Comparison of ENCODE assay signal across 10 cellular contexts in the genomic region with DNA sequence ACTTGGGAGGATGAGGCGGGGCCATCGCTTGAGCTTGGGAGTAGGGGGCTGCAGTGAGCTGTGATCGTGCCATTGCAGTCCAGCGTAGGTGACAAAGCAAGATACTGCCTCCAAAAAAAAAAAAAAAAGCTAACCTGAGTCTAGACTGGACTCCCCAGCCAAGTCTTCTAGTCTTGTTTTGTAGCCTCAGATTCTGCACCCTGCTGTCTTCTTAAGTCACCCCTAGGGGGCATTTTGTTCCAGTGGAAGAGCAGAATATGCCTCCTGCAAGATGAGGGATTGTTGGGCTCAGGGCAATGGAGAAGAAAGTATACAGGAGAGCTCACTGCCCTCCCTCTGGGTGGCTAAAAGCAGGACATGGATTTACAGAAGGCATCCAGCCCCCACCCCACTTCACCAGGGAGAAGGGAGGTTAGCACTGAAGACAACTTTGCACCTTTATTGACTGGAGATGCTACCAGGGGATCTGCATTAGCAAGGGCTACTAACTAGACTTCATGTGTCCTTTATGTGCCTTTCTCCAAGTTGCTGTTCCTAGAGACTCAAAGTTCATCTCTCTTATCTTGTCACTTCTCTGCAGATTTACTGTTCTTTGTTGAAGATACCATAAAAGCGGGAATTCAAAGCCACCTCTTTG. TPM values are rescaled to one million over a fixed set of nuclear protein-coding genes. Genes with fewer than 3 reads are reported as not detected.
DNase-seq lines count a peak whose midpoint lies in the region; ATAC-seq, FAIRE-seq and TF ChIP-seq lines count a peak whose summit lies in the region.
"Had no signal": no experiment of that assay in that cellular context is flagged by ENCODE, and none has a peak within 500 bp of the region (broad histone marks: within the 10 kb centered on the region; RNA-seq: fewer than 3 reads in every experiment).

No MANE protein-coding gene starts in this region.

- no peaks in the 10 kb centered on the region for H3K9me3 ChIP-seq in pancreas

- peaks cover 0 to 18% (median 3%) of the 10 kb centered on the region in 4 donors for H3K27me3 ChIP-seq in pancreas

- ATAC-seq in pancreas (peak; percentile 35 to 86 (median 76)), HG03095 (IDR thresholded peaks at IDR 0.05; ENCODE audit: unreplicated experiment) (no peak)

- no peak for FAIRE-seq in pancreas (lab: Jason Lieb, UNC)

- intact Hi-C loops in pancreas (cut with DNase I) = no loop called here

- no peak overlapping the region for H3K27ac Mint-ChIP-seq in endothelial cell (ENCODE audit: unreplicated experiment)

- TF ChIP-seq CTCF in endothelial cell (IDR thresholded peaks at IDR 0.05; ENCODE audit: unreplicated experiment) = peak; percentile 38
- TF ChIP-seq CTCF in pancreas (IDR thresholded peaks at IDR 0.05) = peak in 3 of 4 donors; percentile 7 to 21 (median 17)

- POLR2A ChIA-PET in HEK293T (lab: Yijun Ruan, JAX) = interaction anchor here (1.0 kb wide), 1 partner anchor 15 kb away, joined by 4 read pairs; a partner anchor contains a TSS

- no peaks in the 10 kb centered on the region for H3K4me1 ChIP-seq in pancreas

- no peaks in the 10 kb centered on the region for H3K9me3 Mint-ChIP-seq in endothelial cell (ENCODE audit: unreplicated experiment)

- H3K4me3 Mint-ChIP-seq in endothelial cell (ENCODE audit: unreplicated experiment) = no peak overlapping the region
- H3K4me3 Mint-ChIP-seq: CD8-positive, alpha-beta memory T cell had no signal

- H3K27ac ChIP-seq in pancreas = no peak overlapping the region
- H3K27ac ChIP-seq: skin epidermis had no signal

- peaks cover 5% of the 10 kb centered on the region for H3K27me3 Mint-ChIP-seq in endothelial cell (ENCODE audit: unreplicated experiment)

- no peaks in the 10 kb centered on the region for H3K36me3 ChIP-seq in pancreas

- H3K4me3 ChIP-seq in pancreas = no peak overlapping the region
- H3K4me3 ChIP-seq: skin epidermis had no signal

- H3K36me3 Mint-ChIP-seq in endothelial cell (ENCODE audit: low read depth, unreplicated experiment) = peaks cover under 1% of the 10 kb centered on the region
- H3K36me3 Mint-ChIP-seq: CD8-positive, alpha-beta memory T cell had no signal

- H3K4me1 Mint-ChIP-seq in endothelial cell (ENCODE audit: unreplicated experiment) = no peaks in the 10 kb centered on the region

- CTCF ChIA-PET in HEK293T (lab: Yijun Ruan, JAX) = interaction anchor here (0.6 to 1.5 kb wide), 6 partner anchors 8 to 18 kb away, joined by 3 to 6 read pairs (median 3); no protein-coding TSS in a partner anchor

- 51 to 61% methylated on average over 5 of the region's 5 CpGs for WGBS in pancreas, 2 donors

- DNase-seq in NCI-H2081 (lab: John Stamatoyannopoulos, UW) = peak; percentile 27 to 36
- no peak for DNase-seq in NCI-H2081 treated with DMSO at 0.1 percent for 48 hours (lab: John Stamatoyannopoulos, UW)
- peak; percentile 67 for DNase-seq in HEK293T (ENCODE audit: extremely low spot score)
- DNase-seq in RKO (ENCODE audit: low spot score) = peak; percentile 62
- no peak for DNase-seq in endothelial cell (ENCODE audit: low spot score)
- no peak for DNase-seq in pancreas
- DNase-seq in Ammon's horn (ENCODE audit: low spot score) = no peak

TF ChIP-seq in HEK293T, 16 proteins besides CTCF, POLR2A, EP300 and RAD21:
- TF ChIP-seq BHLHE40 (IDR thresholded peaks at IDR 0.05; ENCODE audit: borderline replicate concordance) = no peak
- no peak for TF ChIP-seq ARNT (IDR thresholded peaks at IDR 0.05)
- TF ChIP-seq, protein P1, sequence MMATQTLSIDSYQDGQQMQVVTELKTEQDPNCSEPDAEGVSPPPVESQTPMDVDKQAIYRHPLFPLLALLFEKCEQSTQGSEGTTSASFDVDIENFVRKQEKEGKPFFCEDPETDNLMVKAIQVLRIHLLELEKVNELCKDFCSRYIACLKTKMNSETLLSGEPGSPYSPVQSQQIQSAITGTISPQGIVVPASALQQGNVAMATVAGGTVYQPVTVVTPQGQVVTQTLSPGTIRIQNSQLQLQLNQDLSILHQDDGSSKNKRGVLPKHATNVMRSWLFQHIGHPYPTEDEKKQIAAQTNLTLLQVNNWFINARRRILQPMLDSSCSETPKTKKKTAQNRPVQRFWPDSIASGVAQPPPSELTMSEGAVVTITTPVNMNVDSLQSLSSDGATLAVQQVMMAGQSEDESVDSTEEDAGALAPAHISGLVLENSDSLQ (IDR thresholded peaks at IDR 0.05) = no peak
- no peak for TF ChIP-seq FOXA1 (IDR thresholded peaks at IDR 0.05)
- no peak for TF ChIP-seq SUZ12 (IDR thresholded peaks at IDR 0.05)
- no peak for TF ChIP-seq TARDBP (IDR thresholded peaks at IDR 0.05)
- TF ChIP-seq CTBP1 (IDR thresholded peaks at IDR 0.05; ENCODE audit: borderline replicate concordance) = no peak
TF ChIP-seq in HEK293T: peak in this region for 0.

RNA-seq across cellular contexts. Expression of a gene that starts 15.3 kb away (rescaled TPM):
- total RNA-seq in endothelial cell (ENCODE audit: unreplicated experiment) (153 TPM), pancreas (10 to 100 TPM; 50.7 to 60.2 (median 54.1) TPM)
- 10 to 100 TPM; 16.0 to 23.2 TPM for polyA plus RNA-seq in pancreas

RNA-seq across cellular contexts. Expression of a gene that starts 55.2 kb away (rescaled TPM):
- 2.3 TPM for total RNA-seq in endothelial cell (ENCODE audit: unreplicated experiment)
- total RNA-seq in pancreas = 1 to 10 TPM in 1 of 6 donors, under 1 TPM in 4, not detected in 1; 0.14 to 2.4 (median 0.38) TPM
- polyA plus RNA-seq in pancreas = under 1 TPM; 0.14 to 0.68 TPM

Comparison
In these comparisons a context has a peak if more than half of its experiments do, and no peak if none do; other contexts are left out.
1. DNase-seq: peak in NCI-H2081 (2 of 2), HEK293T (single experiment) and RKO (single experiment); none in NCI-H2081 treated with DMSO at 0.1 percent for 48 hours (single experiment), endothelial cell (single experiment), pancreas (0 of 6) and Ammon's horn (single experiment).